ENCODE assay signal across 2 cellular contexts in the genomic region with DNA sequence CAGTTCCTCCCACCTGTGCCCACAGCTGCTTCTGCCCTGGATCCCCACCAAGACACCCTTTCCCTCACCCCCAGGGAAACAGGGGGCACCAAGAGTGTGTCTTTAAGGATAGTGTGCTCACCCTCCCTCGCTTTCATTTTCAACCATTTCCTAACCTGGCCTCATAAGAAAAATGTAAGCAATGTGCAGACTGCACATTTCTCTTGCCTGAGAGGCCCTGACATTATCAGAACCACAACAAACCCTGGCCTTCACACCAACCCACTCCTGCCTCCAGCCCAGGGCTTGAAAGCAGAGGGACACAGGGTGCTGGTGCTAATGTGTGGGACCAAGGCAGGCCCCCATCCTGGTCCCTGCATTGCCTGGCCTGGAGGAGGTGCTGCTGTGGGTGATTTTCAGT.
TF ChIP-seq lines count a peak whose summit lies in the region.

No MANE protein-coding gene starts in this region.

TF ChIP-seq in IMR-90, 13 proteins besides CTCF, POLR2A, EP300 and RAD21:
- TF ChIP-seq MAFK (IDR thresholded peaks at IDR 0.05; ENCODE audit: low read depth, low read length) (no peak), USF2 (IDR thresholded peaks at IDR 0.05; ENCODE audit: low read depth, low read length) (no peak), CEBPB (IDR thresholded peaks at IDR 0.05; ENCODE audit: low read depth, low read length) (no peak), ELK1 (IDR thresholded peaks at IDR 0.05; ENCODE audit: borderline replicate concordance, low read depth, low read length) (no peak), FOS (IDR thresholded peaks at IDR 0.05; ENCODE audit: low read depth, low read length) (no peak), RFX5 (IDR thresholded peaks at IDR 0.05; ENCODE audit: low read depth, low read length) (no peak)

TF ChIP-seq in GM12878, 131 proteins besides CTCF, POLR2A, EP300 and RAD21:
- TF ChIP-seq NRF1 (conservative IDR thresholded peaks at IDR 0.05; ENCODE audit: low read depth, low read length) (no peak), TCF12 (IDR thresholded peaks at IDR 0.05; ENCODE audit: low read depth, low read length) (no peak), E2F8 (IDR thresholded peaks at IDR 0.05; ENCODE audit: low read depth, partially characterized antibody) (no peak), DPF2 (IDR thresholded peaks at IDR 0.05) (no peak), BACH1 (IDR thresholded peaks at IDR 0.05; ENCODE audit: borderline replicate concordance) (no peak), FOXK2 (IDR thresholded peaks at IDR 0.05) (no peak), CHD2 (IDR thresholded peaks at IDR 0.05; ENCODE audit: borderline replicate concordance, low read depth, low read length) (no peak), KDM1A (IDR thresholded peaks at IDR 0.05; ENCODE audit: borderline replicate concordance) (no peak), PKNOX1 (IDR thresholded peaks at IDR 0.05) (no peak), IRF4 (IDR thresholded peaks at IDR 0.05; ENCODE audit: low read depth, low read length) (no peak), ZNF622 (IDR thresholded peaks at IDR 0.05) (no peak), RFX5 (IDR thresholded peaks at IDR 0.05; ENCODE audit: low read depth, low read length) (no peak), PML (IDR thresholded peaks at IDR 0.05; ENCODE audit: low read length) (no peak), CBX3 (IDR thresholded peaks at IDR 0.05; ENCODE audit: borderline replicate concordance, low read depth) (no peak), HDGF (IDR thresholded peaks at IDR 0.05) (no peak)
- TF ChIP-seq, protein P1, sequence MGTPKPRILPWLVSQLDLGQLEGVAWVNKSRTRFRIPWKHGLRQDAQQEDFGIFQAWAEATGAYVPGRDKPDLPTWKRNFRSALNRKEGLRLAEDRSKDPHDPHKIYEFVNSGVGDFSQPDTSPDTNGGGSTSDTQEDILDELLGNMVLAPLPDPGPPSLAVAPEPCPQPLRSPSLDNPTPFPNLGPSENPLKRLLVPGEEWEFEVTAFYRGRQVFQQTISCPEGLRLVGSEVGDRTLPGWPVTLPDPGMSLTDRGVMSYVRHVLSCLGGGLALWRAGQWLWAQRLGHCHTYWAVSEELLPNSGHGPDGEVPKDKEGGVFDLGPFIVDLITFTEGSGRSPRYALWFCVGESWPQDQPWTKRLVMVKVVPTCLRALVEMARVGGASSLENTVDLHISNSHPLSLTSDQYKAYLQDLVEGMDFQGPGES (IDR thresholded peaks at IDR 0.05): no peak
